ENCODE assay signal across 13 cellular contexts in the genomic region with DNA sequence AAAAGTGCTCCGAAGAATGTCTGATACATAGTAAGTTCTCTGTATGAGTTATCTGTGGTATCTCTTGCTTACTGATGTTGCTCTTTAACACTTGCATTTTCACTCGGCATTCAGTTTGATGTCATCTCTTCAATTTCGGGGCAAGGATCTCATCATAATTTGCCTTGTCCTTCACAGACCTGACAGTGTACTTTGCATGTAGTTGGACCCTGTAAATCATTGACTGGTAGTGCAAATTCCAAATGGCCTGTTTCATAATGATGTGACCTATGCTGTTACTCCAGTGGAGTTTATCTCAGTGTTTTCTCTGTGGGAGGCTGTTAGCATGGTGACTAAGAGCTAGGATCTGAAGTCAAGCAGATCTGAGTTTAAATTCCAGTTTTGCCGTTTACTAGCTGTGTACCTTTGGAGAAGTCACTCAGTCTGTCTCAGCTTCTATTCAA. TPM values are rescaled to one million over a fixed set of nuclear protein-coding genes. Genes with fewer than 3 reads are reported as not detected.
DNase-seq lines count a peak whose midpoint lies in the region; ATAC-seq and TF ChIP-seq lines count a peak whose summit lies in the region.
"Had no signal": no experiment of that assay in that cellular context is flagged by ENCODE, and none has a peak within 500 bp of the region (broad histone marks: within the 10 kb centered on the region; RNA-seq: fewer than 3 reads in every experiment).

No MANE protein-coding gene starts in this region.

- no peak overlapping the region for H3K27ac Mint-ChIP-seq in stimulated activated naive CD8-positive, alpha-beta T cell treated with anti-CD3 and anti-CD28 coated beads, Interleukin-15, amount 100 ng/mL, for 72 hours

- H3K4me1 Mint-ChIP-seq in activated T-cell treated with anti-CD3 and anti-CD28 coated beads, Interleukin-2, amount 50 U/mL, for 4 hours (ENCODE audit: low read depth) = peaks cover 22% of the 10 kb centered on the region
- peaks cover 23% of the 10 kb centered on the region for H3K4me1 Mint-ChIP-seq in stimulated activated naive CD8-positive, alpha-beta T cell treated with anti-CD3 and anti-CD28 coated beads, Interleukin-15, amount 100 ng/mL, for 72 hours

- no peak overlapping the region for H3K4me3 ChIP-seq in fibroblast of pulmonary artery (replicated peaks; ENCODE audit: low read depth, low read length)
- H3K4me3 ChIP-seq: dorsolateral prefrontal cortex, tibial artery had no signal

- H3K27me3 Mint-ChIP-seq in activated T-cell treated with anti-CD3 and anti-CD28 coated beads, Interleukin-2, amount 50 U/mL, for 4 hours (ENCODE audit: low read depth) = peaks cover 4% of the 10 kb centered on the region
- no peaks in the 10 kb centered on the region for H3K27me3 Mint-ChIP-seq in stimulated activated naive CD8-positive, alpha-beta T cell treated with anti-CD3 and anti-CD28 coated beads, Interleukin-15, amount 100 ng/mL, for 72 hours

- H3K36me3 Mint-ChIP-seq in activated T-cell treated with anti-CD3 and anti-CD28 coated beads, Interleukin-2, amount 50 U/mL, for 4 hours (ENCODE audit: insufficient read depth) = no peaks in the 10 kb centered on the region

- no peak for TF ChIP-seq CTCF in fibroblast of pulmonary artery (IDR thresholded peaks at IDR 0.05; ENCODE audit: low read length, missing control alignments)

- H3K4me3 Mint-ChIP-seq in activated T-cell treated with anti-CD3 and anti-CD28 coated beads, Interleukin-2, amount 50 U/mL, for 4 hours = no peak overlapping the region
- H3K4me3 Mint-ChIP-seq in stimulated activated naive CD8-positive, alpha-beta T cell treated with anti-CD3 and anti-CD28 coated beads, Interleukin-15, amount 100 ng/mL, for 72 hours = no peak overlapping the region

- DNase-seq in activated T-cell treated with anti-CD3 and anti-CD28 coated beads, Interleukin-2, amount 50 U/mL, for 4 hours = no peak
- DNase-seq in activated T-cell treated with anti-CD3 and anti-CD28 coated beads, Interleukin-2, amount 50 U/mL, for 48 hours = no peak
- DNase-seq in HT-29 (ENCODE audit: low spot score) = peak; percentile 94
- peak; percentile 78 for DNase-seq in fibroblast of pulmonary artery (ENCODE audit: low read depth)
- DNase-seq in stimulated activated naive CD8-positive, alpha-beta T cell treated with anti-CD3 and anti-CD28 coated beads, Interleukin-15, amount 100 ng/mL, for 72 hours = peak; percentile 2 to 13
- no peak for DNase-seq in SW 1271 (lab: John Stamatoyannopoulos, UW)
- DNase-seq in DMS114 treated with DMSO at 0.1 percent for 48 hours (lab: John Stamatoyannopoulos, UW; ENCODE audit: unreplicated experiment) = no peak
- DNase-seq: BE2C, dorsolateral prefrontal cortex, GOT3, NCI-H2081, tibial artery had no signal

- ATAC-seq in activated T-cell treated with anti-CD3 and anti-CD28 coated beads, Interleukin-2, amount 50 U/mL, for 4 hours = peak; percentile 73 to 80
- peak; percentile 85 for ATAC-seq in stimulated activated naive CD8-positive, alpha-beta T cell treated with anti-CD3 and anti-CD28 coated beads, Interleukin-15, amount 100 ng/mL, for 72 hours
- ATAC-seq in GM18868 (IDR thresholded peaks at IDR 0.05; ENCODE audit: unreplicated experiment) = no peak

- H3K9me3 Mint-ChIP-seq in activated T-cell treated with anti-CD3 and anti-CD28 coated beads, Interleukin-2, amount 50 U/mL, for 4 hours = peaks cover 2% of the 10 kb centered on the region
- peaks cover 0 to 7% of the 10 kb centered on the region in 2 donors for H3K9me3 Mint-ChIP-seq in stimulated activated naive CD8-positive, alpha-beta T cell treated with anti-CD3 and anti-CD28 coated beads, Interleukin-15, amount 100 ng/mL, for 72 hours

RNA-seq across cellular contexts. Expression of a gene that starts 34.2 kb away (rescaled TPM):
- total RNA-seq in activated T-cell treated with anti-CD3 and anti-CD28 coated beads, Interleukin-2, amount 50 U/mL, for 4 hours = 100 to 1,000 TPM in 1 of 3 donors, 10 to 100 TPM in 2; 43.9 to 127 (median 72.6) TPM
- total RNA-seq in HT-29 (2014; rRNA removed; shearing (Covaris generic)) = 25.0 and 27.5 TPM in 2 replicates

Comparison
In these comparisons a context has a peak if more than half of its experiments do, and no peak if none do; other contexts are left out.
1. DNase-seq: peak in HT-29 (single experiment), fibroblast of pulmonary artery (single experiment) and stimulated activated naive CD8-positive, alpha-beta T cell treated with anti-CD3 and anti-CD28 coated beads, Interleukin-15, amount 100 ng/mL, for 72 hours (2 of 2); none in activated T-cell treated with anti-CD3 and anti-CD28 coated beads, Interleukin-2, amount 50 U/mL, for 4 hours (single experiment), activated T-cell treated with anti-CD3 and anti-CD28 coated beads, Interleukin-2, amount 50 U/mL, for 48 hours (0 of 2), SW 1271 (0 of 2) and DMS114 treated with DMSO at 0.1 percent for 48 hours (single experiment).